In genomic region chr15:77042955-77043920, GRCh38 we compare ENCODE assay signal across 24 cellular contexts. TPM values are rescaled to one million over a fixed set of nuclear protein-coding genes. Genes with fewer than 3 reads are reported as not detected.
DNase-seq lines count a peak whose midpoint lies in the region; ATAC-seq and TF ChIP-seq lines count a peak whose summit lies in the region.
"Had no signal": no experiment of that assay in that cellular context is flagged by ENCODE, and none has a peak within 500 bp of the region (broad histone marks: within the 10 kb centered on the region; RNA-seq: fewer than 3 reads in every experiment).

No MANE protein-coding gene starts in this region.

- CTCF ChIA-PET in activated CD4-positive, alpha-beta T cell treated with anti-CD3 and anti-CD28 coated beads, Interleukin-2, amount 10 ng/mL, durations not matched to agents 7 days and 5 days (lab: Charles Lee), result no interaction called here

- no peak overlapping the region for H3K4me3 Mint-ChIP-seq in activated CD4-positive, alpha-beta T cell treated with anti-CD3 and anti-CD28 coated beads, Interleukin-2, amount 10 ng/mL, durations not matched to agents 7 days and 5 days
- peak overlapping the region in 1 of 4 donors; percentile 5 for H3K4me3 Mint-ChIP-seq in CD4-positive, CD25-positive, alpha-beta regulatory T cell
- no peak overlapping the region for H3K4me3 Mint-ChIP-seq in naive thymus-derived CD8-positive, alpha-beta T cell
- H3K4me3 Mint-ChIP-seq: neural progenitor cell had no signal

- POLR2A ChIA-PET in activated CD4-positive, alpha-beta T cell treated with anti-CD3 and anti-CD28 coated beads, Interleukin-2, amount 10 ng/mL, durations not matched to agents 7 days and 5 days (lab: Charles Lee), result no interaction called here
- POLR2A ChIA-PET in naive thymus-derived CD8-positive, alpha-beta T cell (lab: Charles Lee), result interaction anchor here (1.0 to 1.6 kb wide), 2 partner anchors 9 to 11 kb away, joined by 3 read pairs; no protein-coding TSS in a partner anchor

- no peaks in the 10 kb centered on the region for H3K27me3 Mint-ChIP-seq in activated CD4-positive, alpha-beta T cell treated with anti-CD3 and anti-CD28 coated beads, Interleukin-2, amount 10 ng/mL, durations not matched to agents 7 days and 5 days
- no peaks in the 10 kb centered on the region for H3K27me3 Mint-ChIP-seq in CD4-positive, CD25-positive, alpha-beta regulatory T cell
- no peaks in the 10 kb centered on the region for H3K27me3 Mint-ChIP-seq in naive thymus-derived CD8-positive, alpha-beta T cell

- no peaks in the 10 kb centered on the region for H3K4me1 ChIP-seq in CD4-positive, CD25-positive, alpha-beta regulatory T cell (ENCODE audit: control insufficient read depth, insufficient read depth, low read length, poor library complexity, severe bottlenecking)
- H3K4me1 ChIP-seq in ascending aorta, result peaks cover 0 to 5% of the 10 kb centered on the region in 2 donors
- H3K4me1 ChIP-seq in spleen, result peaks cover 0 to 26% (median 5%) of the 10 kb centered on the region in 6 donors
- H3K4me1 ChIP-seq: neural progenitor cell had no signal

- TF ChIP-seq CTCF in ascending aorta (IDR thresholded peaks at IDR 0.05) (no peak), spleen (IDR thresholded peaks at IDR 0.05 in 8 of 11, conservative IDR thresholded peaks at IDR 0.05 in 3 of 11) (no peak)

- H3K4me1 Mint-ChIP-seq in activated CD4-positive, alpha-beta T cell treated with anti-CD3 and anti-CD28 coated beads, Interleukin-2, amount 10 ng/mL, durations not matched to agents 7 days and 5 days, result peaks cover 5% of the 10 kb centered on the region
- peaks cover 0 to 11% (median 6%) of the 10 kb centered on the region in 4 donors for H3K4me1 Mint-ChIP-seq in CD4-positive, CD25-positive, alpha-beta regulatory T cell
- peaks cover 12 to 35% (median 20%) of the 10 kb centered on the region in 4 donors for H3K4me1 Mint-ChIP-seq in naive thymus-derived CD8-positive, alpha-beta T cell
- H3K4me1 Mint-ChIP-seq: neural progenitor cell had no signal

- peak overlapping the region; percentile 26 for H3K27ac Mint-ChIP-seq in activated CD4-positive, alpha-beta T cell treated with anti-CD3 and anti-CD28 coated beads, Interleukin-2, amount 10 ng/mL, durations not matched to agents 7 days and 5 days
- peak overlapping the region; percentile 27 to 82 (median 57) for H3K27ac Mint-ChIP-seq in CD4-positive, CD25-positive, alpha-beta regulatory T cell
- H3K27ac Mint-ChIP-seq in naive thymus-derived CD8-positive, alpha-beta T cell, result peak overlapping the region; percentile 22 to 90 (median 66)
- H3K27ac Mint-ChIP-seq: activated T-helper 2 cell treated with anti-CD3 and anti-CD28 coated beads, Interferon-gamma antibody, Interleukin-2, Interleukin-4, amounts not matched to agents 10 μg/mL and 5 μg/mL and 100 μg/mL, durations not matched to agents 14 hours and 24 hours and 36 hours had no signal

- DNase-seq in activated CD4-positive, alpha-beta T cell treated with anti-CD3 and anti-CD28 coated beads, Interleukin-2, amount 10 ng/mL, durations not matched to agents 7 days and 5 days, result no peak
- DNase-seq in activated CD4-positive, alpha-beta T cell treated with anti-CD3 and anti-CD28 coated beads for 1 hour, result no peak
- no peak for DNase-seq in CD4-positive, CD25-positive, alpha-beta regulatory T cell
- no peak for DNase-seq in ascending aorta (ENCODE audit: low spot score in 2 of 2)
- peak in 1 of 10 donors; percentile 35 for DNase-seq in naive thymus-derived CD8-positive, alpha-beta T cell
- no peak for DNase-seq in NCI-H524 (lab: John Stamatoyannopoulos, UW)
- DNase-seq in spleen, result no peak
- DNase-seq: activated CD4-positive, alpha-beta T cell treated with anti-CD3 and anti-CD28 coated beads, Interleukin-2, amount 50 U/mL, for 48 hours; central memory CD4-positive, alpha-beta T cell; effector memory CD4-positive, alpha-beta T cell; HCEC 1CT; KG1; NCI-H1694 treated with DMSO at 0.1 percent for 48 hours; NCI-H748 treated with DMSO at 0.1 percent for 48 hours; SHP77; stimulated activated CD4-positive, alpha-beta T cell treated with anti-CD3 and anti-CD28 coated beads, Interleukin-4, amount 100 ng/mL, for 4 hours; SW 1271 had no signal

- intact Hi-C loops in ascending aorta (cut with DNase I), result no loop called here
- intact Hi-C loops in spleen (cut with DNase I; ENCODE audit: low total_unique reads), result no loop called here

- H3K9me3 ChIP-seq in CD4-positive, CD25-positive, alpha-beta regulatory T cell (ENCODE audit: control insufficient read depth in 2 of 2, low read length in 2 of 2), result no peaks in the 10 kb centered on the region
- no peaks in the 10 kb centered on the region for H3K9me3 ChIP-seq in ascending aorta
- H3K9me3 ChIP-seq in spleen, result no peaks in the 10 kb centered on the region

- 87 to 93% (median 89%) methylated on average over 20 of the region's 20 CpGs for WGBS in spleen, 5 donors

- no peak for ATAC-seq in CD4-positive, CD25-positive, alpha-beta regulatory T cell (ENCODE audit: low read depth in 2 of 2)
- ATAC-seq in naive thymus-derived CD8-positive, alpha-beta T cell, result no peak
- ATAC-seq in HG03196 (IDR thresholded peaks at IDR 0.05; ENCODE audit: unreplicated experiment), result no peak

- H3K27me3 ChIP-seq in CD4-positive, CD25-positive, alpha-beta regulatory T cell (ENCODE audit: control insufficient read depth, insufficient read depth, low read length), result no peaks in the 10 kb centered on the region
- no peaks in the 10 kb centered on the region for H3K27me3 ChIP-seq in ascending aorta
- H3K27me3 ChIP-seq in spleen (replicated peaks in 1 of 7), result no peaks in the 10 kb centered on the region
- H3K27me3 ChIP-seq: neural progenitor cell had no signal

- H3K36me3 Mint-ChIP-seq in activated CD4-positive, alpha-beta T cell treated with anti-CD3 and anti-CD28 coated beads, Interleukin-2, amount 10 ng/mL, durations not matched to agents 7 days and 5 days (ENCODE audit: low read depth), result peaks cover 65% of the 10 kb centered on the region
- H3K36me3 Mint-ChIP-seq in CD4-positive, CD25-positive, alpha-beta regulatory T cell, result peaks cover 41% of the 10 kb centered on the region
- H3K36me3 Mint-ChIP-seq in naive thymus-derived CD8-positive, alpha-beta T cell, result peaks cover 0 to 38% (median 9%) of the 10 kb centered on the region in 3 donors

- no peak overlapping the region for H3K27ac ChIP-seq in CD4-positive, CD25-positive, alpha-beta regulatory T cell (ENCODE audit: insufficient read depth, low read length, poor library complexity, severe bottlenecking)
- H3K27ac ChIP-seq in ascending aorta (peak overlapping the region; percentile 58 to 66), spleen (peak overlapping the region in 1 of 8 donors; percentile 1)
- H3K27ac ChIP-seq: neural progenitor cell had no signal

- TF ChIP-seq POLR2A in spleen (IDR thresholded peaks at IDR 0.05), result no peak

- peaks cover 7% of the 10 kb centered on the region for H3K9me3 Mint-ChIP-seq in activated CD4-positive, alpha-beta T cell treated with anti-CD3 and anti-CD28 coated beads, Interleukin-2, amount 10 ng/mL, durations not matched to agents 7 days and 5 days
- peaks cover 0 to 11% (median 0%) of the 10 kb centered on the region in 7 donors for H3K9me3 Mint-ChIP-seq in CD4-positive, CD25-positive, alpha-beta regulatory T cell
- peaks cover 0 to 21% (median 0%) of the 10 kb centered on the region in 9 donors for H3K9me3 Mint-ChIP-seq in naive thymus-derived CD8-positive, alpha-beta T cell
- H3K9me3 Mint-ChIP-seq: activated T-helper 2 cell treated with anti-CD3 and anti-CD28 coated beads, Interferon-gamma antibody, Interleukin-2, Interleukin-4, amounts not matched to agents 10 μg/mL and 5 μg/mL and 100 μg/mL, durations not matched to agents 14 hours and 24 hours and 36 hours had no signal

- peaks cover 9% of the 10 kb centered on the region for H3K36me3 ChIP-seq in CD4-positive, CD25-positive, alpha-beta regulatory T cell (ENCODE audit: control insufficient read depth, insufficient read depth, low read length)
- H3K36me3 ChIP-seq in ascending aorta, result peaks cover 13 to 26% of the 10 kb centered on the region in 2 donors
- peaks cover 0 to 70% (median 29%) of the 10 kb centered on the region in 6 donors for H3K36me3 ChIP-seq in spleen

- no peak overlapping the region for H3K4me3 ChIP-seq in CD4-positive, CD25-positive, alpha-beta regulatory T cell (ENCODE audit: low read depth, low read length)
- H3K4me3 ChIP-seq in ascending aorta (no peak overlapping the region), spleen (no peak overlapping the region)
- H3K4me3 ChIP-seq: neural progenitor cell, smooth muscle cell had no signal

RNA-seq across cellular contexts. Expression of gene TSPAN3, which starts 27.7 kb away (rescaled TPM):
- 10 to 100 TPM; 14.5 to 16.7 TPM for total RNA-seq in activated CD4-positive, alpha-beta T cell treated with anti-CD3 and anti-CD28 coated beads, Interleukin-2, amount 10 ng/mL, durations not matched to agents 7 days and 5 days
- total RNA-seq in CD4-positive, CD25-positive, alpha-beta regulatory T cell, result 5.4 TPM
- polyA plus RNA-seq in CD4-positive, CD25-positive, alpha-beta regulatory T cell, result 10 to 100 TPM; 19.2 to 31.0 (median 27.2) TPM
- 98.2 TPM for total RNA-seq in ascending aorta
- 10 to 100 TPM; 36.6 to 36.8 TPM for total RNA-seq in naive thymus-derived CD8-positive, alpha-beta T cell
- 100 to 1,000 TPM in 2 of 3 donors, 10 to 100 TPM in 1; 87.9 to 120 (median 115) TPM for polyA plus RNA-seq in naive thymus-derived CD8-positive, alpha-beta T cell
- total RNA-seq in spleen, result 100 to 1,000 TPM in 6 of 7 donors, 10 to 100 TPM in 1; 98.5 to 276 (median 124) TPM
- polyA plus RNA-seq in spleen, result 100 to 1,000 TPM; 117 to 160 (median 158) TPM

RNA-seq across cellular contexts. Expression of gene PSTPIP1, which starts 48.3 kb away (rescaled TPM):
- 100 to 1,000 TPM; 135 to 176 TPM for total RNA-seq in activated CD4-positive, alpha-beta T cell treated with anti-CD3 and anti-CD28 coated beads, Interleukin-2, amount 10 ng/mL, durations not matched to agents 7 days and 5 days
- total RNA-seq in CD4-positive, CD25-positive, alpha-beta regulatory T cell, result 169 TPM
- 10 to 100 TPM; 41.3 to 69.2 (median 45.7) TPM for polyA plus RNA-seq in CD4-positive, CD25-positive, alpha-beta regulatory T cell
- 14.6 TPM for total RNA-seq in ascending aorta
- total RNA-seq in naive thymus-derived CD8-positive, alpha-beta T cell, result 100 to 1,000 TPM; 118 to 124 TPM
- polyA plus RNA-seq in naive thymus-derived CD8-positive, alpha-beta T cell, result 10 to 100 TPM; 34.0 to 50.6 (median 41.8) TPM
- total RNA-seq in spleen, result 100 to 1,000 TPM in 1 of 7 donors, 10 to 100 TPM in 6; 62.0 to 130 (median 82.6) TPM
- 100 to 1,000 TPM in 2 of 3 donors, 10 to 100 TPM in 1; 31.1 to 150 (median 115) TPM for polyA plus RNA-seq in spleen
- total RNA-seq: HT1080, renal cortical epithelial cell, smooth muscle cell had no signal
- polyA plus RNA-seq: BJ had no signal
